ENCODE assay signal across 8 cellular contexts in genomic region chr13:28753208-28753892, GRCh38. TPM values are rescaled to one million over a fixed set of nuclear protein-coding genes. Genes with fewer than 3 reads are reported as not detected.
DNase-seq lines count a peak whose midpoint lies in the region; ATAC-seq and TF ChIP-seq lines count a peak whose summit lies in the region.

No MANE protein-coding gene starts in this region.

- TF ChIP-seq CTCF in RWPE2 (IDR thresholded peaks at IDR 0.05; ENCODE audit: poor library complexity, severe bottlenecking) (no peak), fibroblast of the aortic adventitia (IDR thresholded peaks at IDR 0.05; ENCODE audit: insufficient read depth, low read length) (peak; percentile 31), retinal pigment epithelial cell (conservative IDR thresholded peaks at IDR 0.05; ENCODE audit: low read depth, low read length) (peak; percentile 8)

- no peaks in the 10 kb centered on the region for H3K36me3 ChIP-seq in RWPE2 (ENCODE audit: low read depth)

- H3K4me1 ChIP-seq in RWPE2 (ENCODE audit: insufficient read depth, poor library complexity, severe bottlenecking), result peaks cover 11% of the 10 kb centered on the region

- H3K4me3 ChIP-seq in RWPE2 (ENCODE audit: severe bottlenecking) (no peak overlapping the region), fibroblast of the aortic adventitia (ENCODE audit: low read depth, low read length) (no peak overlapping the region), retinal pigment epithelial cell (ENCODE audit: low read length) (no peak overlapping the region)

- peak; percentile 100 for ATAC-seq in RWPE2 (ENCODE audit: low read depth)
- no peak for ATAC-seq in GM21576 (IDR thresholded peaks at IDR 0.05; ENCODE audit: unreplicated experiment)
- no peak for ATAC-seq in HG03135 (IDR thresholded peaks at IDR 0.05; ENCODE audit: unreplicated experiment)
- no peak for ATAC-seq in GM21526 (IDR thresholded peaks at IDR 0.05; ENCODE audit: low FRiP score, unreplicated experiment)

- DNase-seq in GM04503 (ENCODE audit: low read depth) (peak; percentile 82), RWPE2 (ENCODE audit: low spot score) (no peak), fibroblast of the aortic adventitia (ENCODE audit: low read depth) (peak; percentile 95), retinal pigment epithelial cell (ENCODE audit: low read depth) (peak; percentile 76), OCI-M2 (lab: John Stamatoyannopoulos, UW; ENCODE audit: unreplicated experiment) (no peak)

- H3K27me3 ChIP-seq in RWPE2 (ENCODE audit: insufficient read depth, poor library complexity, severe bottlenecking), result no peaks in the 10 kb centered on the region

- H3K9me3 ChIP-seq in RWPE2 (ENCODE audit: severe bottlenecking), result no peaks in the 10 kb centered on the region

- H3K27ac ChIP-seq in RWPE2 (ENCODE audit: poor library complexity, severe bottlenecking), result peak overlapping the region; percentile 38

RNA-seq across cellular contexts. Expression of gene SLC46A3, which starts 34.6 kb away (rescaled TPM):
- 3.4 TPM in 2 replicates for total RNA-seq in fibroblast of the aortic adventitia (ENCODE audit: low replicate concordance)

Comparison
In these comparisons a context has a peak if more than half of its experiments do, and no peak if none do; other contexts are left out.
1. DNase-seq: peak in GM04503 (single experiment), fibroblast of the aortic adventitia (single experiment) and retinal pigment epithelial cell (single experiment); none in RWPE2 (single experiment) and OCI-M2 (single experiment).